ENCODE assay signal across 21 cellular contexts in genomic region chr10:50596897-50597296, GRCh38.
"Had no signal": no experiment of that assay in that cellular context is flagged by ENCODE, and none has a peak within 500 bp of the region (broad histone marks: within the 10 kb centered on the region; RNA-seq: fewer than 3 reads in every experiment).

No MANE protein-coding gene starts in this region.

- H3K4me2 ChIP-seq: hepatocyte had no signal

- DNase-seq: dorsolateral prefrontal cortex; effector CD4-positive, alpha-beta T cell; effector memory CD4-positive, alpha-beta T cell; erythroblast; esophagus squamous epithelium; foreskin fibroblast; foreskin melanocyte; gastrocnemius medialis; heart left ventricle; hypothalamus; immature natural killer cell; left cardiac atrium; left lung; left ventricle myocardium superior; lower lobe of right lung; mesendoderm; midbrain had no signal

- H3K9me3 ChIP-seq: esophagus squamous epithelium, gastrocnemius medialis, heart left ventricle, left lung, lower lobe of right lung had no signal

- H3K4me3 ChIP-seq: coronary artery, dorsolateral prefrontal cortex, esophagus squamous epithelium, gastrocnemius medialis, heart left ventricle, hepatocyte, left lung, lower lobe of right lung had no signal

- H3K27ac ChIP-seq: coronary artery, dorsolateral prefrontal cortex, epithelial cell of prostate, esophagus squamous epithelium, gastrocnemius medialis, heart left ventricle, hepatocyte, left lung, lower lobe of right lung had no signal

- H3K36me3 Mint-ChIP-seq: immature natural killer cell had no signal

- H3K9me3 Mint-ChIP-seq: immature natural killer cell had no signal

- H2AFZ ChIP-seq: hepatocyte had no signal

- ATAC-seq: esophagus mucosa, gastrocnemius medialis, heart left ventricle, left cardiac atrium, left lung, left ventricle myocardium superior, lower lobe of right lung had no signal

- H3K4me3 Mint-ChIP-seq: immature natural killer cell had no signal

- H3K27me3 ChIP-seq: dorsolateral prefrontal cortex, esophagus squamous epithelium, gastrocnemius medialis, heart left ventricle, hepatocyte, left lung had no signal

- H3K36me3 ChIP-seq: esophagus squamous epithelium, gastrocnemius medialis, heart left ventricle, left lung, lower lobe of right lung had no signal
